ENCODE assay signal across 24 cellular contexts in the genomic region with DNA sequence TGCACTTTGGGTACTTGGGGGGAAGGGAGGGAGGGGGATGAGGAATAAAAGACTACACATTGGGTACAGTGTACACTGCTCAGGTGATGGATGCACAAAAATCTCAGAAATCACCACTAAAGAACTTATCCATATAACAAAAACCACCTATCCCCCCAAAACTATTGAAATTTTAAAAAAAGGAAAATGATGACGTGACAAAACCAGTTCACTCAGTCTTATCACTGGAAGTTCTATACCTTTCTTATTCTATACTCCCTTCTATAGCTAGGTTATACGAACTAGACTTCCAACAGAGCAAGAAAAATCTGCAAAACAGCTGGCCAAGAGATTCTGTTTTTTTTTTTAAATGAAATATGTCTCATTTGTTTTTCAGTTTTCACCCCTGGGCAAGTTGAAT. TPM values are rescaled to one million over a fixed set of nuclear protein-coding genes. Genes with fewer than 3 reads are reported as not detected.
DNase-seq lines count a peak whose midpoint lies in the region; ATAC-seq, FAIRE-seq and TF ChIP-seq lines count a peak whose summit lies in the region.
"Had no signal": no experiment of that assay in that cellular context is flagged by ENCODE, and none has a peak within 500 bp of the region (broad histone marks: within the 10 kb centered on the region; RNA-seq: fewer than 3 reads in every experiment).

No MANE protein-coding gene starts in this region.

- FAIRE-seq in A549 (lab: Jason Lieb, UNC) = no peak
- FAIRE-seq: A204.1, GM12878, GM18507 had no signal

- H2AFZ ChIP-seq in PC-3 (ENCODE audit: low read length) = no peak overlapping the region
- H2AFZ ChIP-seq: GM23338 had no signal

- POLR2A ChIA-PET in A549 (lab: Yijun Ruan, JAX) (no interaction called here), PC-3 (lab: Charles Lee; ENCODE audit: unreplicated experiment) (interaction anchor here (0.6 kb wide), 4 partner anchors 9 to 447 kb away, joined by 4 to 13 read pairs (median 8); no protein-coding TSS in a partner anchor)

- H3K9me2 ChIP-seq in PC-3 (replicated peaks; ENCODE audit: low read length) = no peaks in the 10 kb centered on the region

- WGBS in A549 (ENCODE audit: missing lambda C conversion rate) = 13% methylated on average over 2 of the region's 2 CpGs

- peaks cover 5% of the 10 kb centered on the region for H3F3A ChIP-seq in PC-3 (ENCODE audit: low read length, unreplicated experiment)

- H3K4me3 ChIP-seq in A549 (no peak overlapping the region), PC-3 (ENCODE audit: low read length) (no peak overlapping the region)
- H3K4me3 ChIP-seq: BLaER1 treated with 17β-estradiol and CSF1 and Interleukin-3, amounts not matched to agents 10 nM and 100 nM; GM12878; GM23338 had no signal

- no peak for ATAC-seq in A549
- ATAC-seq in PC-3 = no peak; the same call in 1 of the 2 replicates
- ATAC-seq in HG02623 (IDR thresholded peaks at IDR 0.05; ENCODE audit: unreplicated experiment) = no peak
- ATAC-seq: GM12878, GM23338, HCT116 had no signal

- H3K4me1 ChIP-seq in A549 (peaks cover 11% of the 10 kb centered on the region; the same call in 2 of the 3 replicates), PC-3 (ENCODE audit: insufficient read depth, low read length) (peaks cover 42% of the 10 kb centered on the region)
- H3K4me1 ChIP-seq: BE2C had no signal

- H4K20me1 ChIP-seq in PC-3 (ENCODE audit: low read length) = no peaks in the 10 kb centered on the region
- H4K20me1 ChIP-seq: BLaER1 treated with 17β-estradiol and CSF1 and Interleukin-3, amounts not matched to agents 10 nM and 100 nM had no signal

- intact Hi-C loops in PC-3 (cut with micrococcal nuclease) = loop anchor here (5.0 kb wide), 1 partner anchor 335 kb away; no protein-coding TSS in a partner anchor

- H3K4me2 ChIP-seq in A549 = 0 out of 3 replicates have a peak overlapping the region, but pooled peaks have one; percentile 16
- H3K4me2 ChIP-seq in PC-3 (ENCODE audit: low read length) = peak overlapping the region; percentile 45; the same call in 1 of the 2 replicates
- H3K4me2 ChIP-seq: BLaER1 treated with 17β-estradiol and CSF1 and Interleukin-3, amounts not matched to agents 10 nM and 100 nM; GM23338 had no signal

- no peaks in the 10 kb centered on the region for H3K36me3 ChIP-seq in PC-3 (ENCODE audit: low read depth, low read length)
- H3K36me3 ChIP-seq: BE2C; BLaER1 treated with 17β-estradiol and CSF1 and Interleukin-3, amounts not matched to agents 10 nM and 100 nM had no signal

- no TSS peak for BruUV-seq in PC-3 (replicated peaks; lab: Mats Ljungman, UMichigan)

- H3K9me3 ChIP-seq in A549 (no peaks in the 10 kb centered on the region; the same call in 2 of the 3 replicates), PC-3 (ENCODE audit: low read length) (no peaks in the 10 kb centered on the region)
- H3K9me3 ChIP-seq: BE2C; BLaER1 treated with 17β-estradiol and CSF1 and Interleukin-3, amounts not matched to agents 10 nM and 100 nM had no signal

- CTCF ChIA-PET in A549 (lab: Yijun Ruan, JAX) = no interaction called here
- CTCF ChIA-PET in PC-3 (lab: Charles Lee) = interaction anchor here (0.8 kb wide), 1 partner anchor 10 kb away, joined by 3 read pairs; no protein-coding TSS in a partner anchor

- TF ChIP-seq RAD21 in A549 (conservative IDR thresholded peaks at IDR 0.05 in 1 of 2, IDR thresholded peaks at IDR 0.05 in 1 of 2) = no peak

- no peaks in the 10 kb centered on the region for H3K27me3 ChIP-seq in PC-3 (ENCODE audit: low read length)
- H3K27me3 ChIP-seq: BE2C; BLaER1 treated with 17β-estradiol and CSF1 and Interleukin-3, amounts not matched to agents 10 nM and 100 nM had no signal

- H3K9ac ChIP-seq in PC-3 (ENCODE audit: low read length) = no peak overlapping the region
- H3K9ac ChIP-seq: BLaER1 treated with 17β-estradiol and CSF1 and Interleukin-3, amounts not matched to agents 10 nM and 100 nM had no signal

- no peak for DNase-seq in A549 (ENCODE audit: low read depth in 1 of 2, low spot score in 1 of 2)
- no peak for DNase-seq in PC-3
- DNase-seq in activated naive CD4-positive, alpha-beta T cell treated with anti-CD3 and anti-CD28 coated beads, Interleukin-2, amount 50 U/mL, for 16 hours = no peak
- DNase-seq in NCI-H1930 (lab: John Stamatoyannopoulos, UW) = no peak
- DNase-seq: ACHN; AML-193; BE2C; CD4-positive, alpha-beta T cell; CD8-positive, alpha-beta memory T cell; DMS 273 treated with DMSO at 0.1 percent for 48 hours; DMS79; EL; GDM1; H9 had no signal

- H3K27ac ChIP-seq in A549 = no peak overlapping the region
- H3K27ac ChIP-seq in PC-3 (ENCODE audit: low read length) = peak overlapping the region; percentile 44
- peak overlapping the region; percentile 56; the same call in 1 of the 2 replicates for H3K27ac ChIP-seq in VCaP
- H3K27ac ChIP-seq: BLaER1 treated with 17β-estradiol and CSF1 and Interleukin-3, amounts not matched to agents 10 nM and 100 nM had no signal

- no peaks in the 10 kb centered on the region for H3K79me2 ChIP-seq in PC-3 (ENCODE audit: low read length)

- TF ChIP-seq CTCF in A549 (IDR thresholded peaks at IDR 0.05) (no peak), PC-3 (conservative IDR thresholded peaks at IDR 0.05; ENCODE audit: low read depth, low read length) (no peak), VCaP (conservative IDR thresholded peaks at IDR 0.05) (no peak)

- no peak for TF ChIP-seq EP300 in A549 (IDR thresholded peaks at IDR 0.05)

- no peak for TF ChIP-seq POLR2A in A549 (IDR thresholded peaks at IDR 0.05; ENCODE audit: low read length)

TF ChIP-seq in A549, 52 proteins besides CTCF, POLR2A, EP300 and RAD21:
- TF ChIP-seq CBX8 (IDR thresholded peaks at IDR 0.05) = no peak
- no peak for TF ChIP-seq ESRRA (IDR thresholded peaks at IDR 0.05; ENCODE audit: borderline replicate concordance, low read length)
- TF ChIP-seq MAFK (IDR thresholded peaks at IDR 0.05; ENCODE audit: partially characterized antibody) = peak; percentile 71

RNA-seq across cellular contexts. Expression of gene DYNAP, which starts 20.8 kb away (rescaled TPM):
- polyA plus RNA-seq in A549 (2011; rRNA removed) (not detected in 2 replicates), A549 (2017; fragmentation: RNase III; extraction: RNeasy Plus Mini Kit Qiagen cat#74134 plus additional on column Dnase treatment) (not detected in 3 replicates)
- polyA plus RNA-seq in A549 (2012; cell fraction: cytosol; rRNA removed) = not detected in 2 replicates
- not detected in 2 replicates for polyA plus RNA-seq in A549 (2012; cell fraction: nucleus; rRNA removed)
- polyA minus RNA-seq in A549 (2011; rRNA and poly(A)+ RNA removed) = not detected in 2 replicates
- not detected in 2 replicates for total RNA-seq in PC-3 (2014; rRNA removed)
- total RNA-seq: CD4-positive, alpha-beta T cell; CD8-positive, alpha-beta memory T cell; GM12878; H4 had no signal
- polyA plus RNA-seq: CD14-positive monocyte; CD8-positive, alpha-beta memory T cell; GM12878 had no signal

Comparison
In these comparisons a context has a peak if more than half of its experiments do, and no peak if none do; other contexts are left out.
1. H3K27ac ChIP-seq: peak in PC-3 (single experiment) and VCaP (single experiment); none in A549 (0 of 2).